ENCODE assay signal across 28 cellular contexts in genomic region chr6:96926425-96926824, GRCh38. TPM values are rescaled to one million over a fixed set of nuclear protein-coding genes. Genes with fewer than 3 reads are reported as not detected.
DNase-seq lines count a peak whose midpoint lies in the region; ATAC-seq and TF ChIP-seq lines count a peak whose summit lies in the region.
"Had no signal": no experiment of that assay in that cellular context is flagged by ENCODE, and none has a peak within 500 bp of the region (broad histone marks: within the 10 kb centered on the region; RNA-seq: fewer than 3 reads in every experiment).

No MANE protein-coding gene starts in this region.

- peak overlapping the region; percentile 68 for H3K4me2 ChIP-seq in KMS-11
- no peak overlapping the region for H3K4me2 ChIP-seq in PC-9

- no peak for ATAC-seq in GM18858 (IDR thresholded peaks at IDR 0.05; ENCODE audit: unreplicated experiment)
- ATAC-seq: mucosa of descending colon; psoas muscle; stimulated activated effector memory CD8-positive, alpha-beta T cell treated with anti-CD3 and anti-CD28 coated beads, Interleukin-12 subunit alpha, Interleukin-12 subunit beta, amount 100 ng/mL, for 72 hours had no signal

- peaks cover 21 to 45% (median 32%) of the 10 kb centered on the region in 4 donors for H3K4me1 Mint-ChIP-seq in CD4-positive, alpha-beta memory T cell

- BruUV-seq in PC-9 (replicated peaks; lab: Mats Ljungman, UMichigan) = no TSS peak

- no peaks in the 10 kb centered on the region for H3K9me3 ChIP-seq in CD4-positive, alpha-beta memory T cell (ENCODE audit: control insufficient read depth in 1 of 2, low read length in 2 of 2)
- H3K9me3 ChIP-seq in PC-9 (ENCODE audit: insufficient read depth, low read depth) = no peaks in the 10 kb centered on the region
- H3K9me3 ChIP-seq: left ventricle myocardium inferior, MG63, mucosa of descending colon, psoas muscle, SJCRH30, tibial nerve had no signal

- no peak overlapping the region for H2AFZ ChIP-seq in KMS-11 (ENCODE audit: low read depth)
- H2AFZ ChIP-seq in PC-9 = no peak overlapping the region

- no peak overlapping the region for H3K27ac ChIP-seq in CD4-positive, alpha-beta memory T cell (ENCODE audit: low read depth, low read length)
- peak overlapping the region; percentile 96; the same call in 1 of the 2 replicates for H3K27ac ChIP-seq in KMS-11
- no peak overlapping the region for H3K27ac ChIP-seq in PC-9
- H3K27ac ChIP-seq: epithelial cell of prostate, left ventricle myocardium inferior, psoas muscle, SJCRH30 had no signal

- H3K9ac ChIP-seq in KMS-11 = peak overlapping the region; percentile 86; the same call in 1 of the 2 replicates

- H3K9me2 ChIP-seq in PC-9 (ENCODE audit: insufficient read depth) = no peaks in the 10 kb centered on the region

- TF ChIP-seq CTCF in KMS-11 (conservative IDR thresholded peaks at IDR 0.05; ENCODE audit: low read depth, low read length) = no peak
- TF ChIP-seq CTCF in PC-9 (conservative IDR thresholded peaks at IDR 0.05) = no peak

- H3K4me3 ChIP-seq in CD4-positive, alpha-beta memory T cell (ENCODE audit: low read length in 2 of 2) = no peak overlapping the region
- no peak overlapping the region for H3K4me3 ChIP-seq in KMS-11 (IDR thresholded peaks at IDR 0.05; ENCODE audit: insufficient read depth, low read depth, low read length)
- H3K4me3 ChIP-seq in PC-9 = no peak overlapping the region
- H3K4me3 ChIP-seq: left ventricle myocardium inferior, MG63, mucosa of descending colon, psoas muscle, SJCRH30, tibial nerve had no signal

- H3K4me3 Mint-ChIP-seq in CD4-positive, alpha-beta memory T cell = no peak overlapping the region

- H4K20me1 ChIP-seq in KMS-11 (ENCODE audit: insufficient read depth) (no peaks in the 10 kb centered on the region), PC-9 (ENCODE audit: insufficient read depth) (no peaks in the 10 kb centered on the region)

- peaks cover 0 to 6% (median 0%) of the 10 kb centered on the region in 8 donors for H3K9me3 Mint-ChIP-seq in CD4-positive, alpha-beta memory T cell
- H3K9me3 Mint-ChIP-seq: activated CD4-positive, alpha-beta memory T cell treated with anti-CD3 and anti-CD28 coated beads, Interleukin-2, amount 10 ng/mL, durations not matched to agents 7 days and 5 days; stimulated activated effector memory CD8-positive, alpha-beta T cell treated with anti-CD3 and anti-CD28 coated beads, Interleukin-12 subunit alpha, Interleukin-12 subunit beta, amount 100 ng/mL, for 72 hours; T-helper 1 cell treated with Interleukin-12 subunit alpha and Interleukin-12 subunit beta and Interleukin-4 antibody, amounts not matched to agents 30 μg/mL and 1 μg/mL, for 36 hours had no signal

- H3K27ac Mint-ChIP-seq in CD4-positive, alpha-beta memory T cell = peak overlapping the region in 4 of 7 donors; percentile 20 to 100 (median 69)
- H3K27ac Mint-ChIP-seq: activated CD4-positive, alpha-beta memory T cell treated with anti-CD3 and anti-CD28 coated beads, Interleukin-2, amount 10 ng/mL, durations not matched to agents 7 days and 5 days; T-helper 1 cell treated with Interleukin-12 subunit alpha and Interleukin-12 subunit beta and Interleukin-4 antibody, amounts not matched to agents 30 μg/mL and 1 μg/mL, for 36 hours had no signal

- H3K27me3 ChIP-seq in CD4-positive, alpha-beta memory T cell (ENCODE audit: insufficient read depth, low read length) = no peaks in the 10 kb centered on the region
- H3K27me3 ChIP-seq in KMS-11 (ENCODE audit: insufficient read depth, low read depth) = no peaks in the 10 kb centered on the region
- no peaks in the 10 kb centered on the region for H3K27me3 ChIP-seq in PC-9 (ENCODE audit: insufficient read depth, low read depth)
- H3K27me3 ChIP-seq: SJCRH30 had no signal

- peaks cover 14% of the 10 kb centered on the region; the same call in 1 of the 2 replicates for H3F3A ChIP-seq in PC-9 (ENCODE audit: insufficient read depth, low read depth)

- CTCF ChIA-PET in CD4-positive, alpha-beta memory T cell (lab: Charles Lee; ENCODE audit: partially characterized antibody) = interaction anchor here (1.5 kb wide), 1 partner anchor 28 kb away, joined by 6 read pairs; the partner anchor contains the start of gene NDUFAF4
- CTCF ChIA-PET in PC-9 (lab: Charles Lee) = no interaction called here

- peaks cover 30% of the 10 kb centered on the region for H3K4me1 ChIP-seq in CD4-positive, alpha-beta memory T cell (ENCODE audit: insufficient read depth, low read length)
- H3K4me1 ChIP-seq in KMS-11 (ENCODE audit: low read depth, poor library complexity, severe bottlenecking) (peaks cover 45% of the 10 kb centered on the region), PC-9 (replicated peaks; ENCODE audit: insufficient read depth) (peaks cover 16% of the 10 kb centered on the region)
- H3K4me1 ChIP-seq: psoas muscle, SJCRH30 had no signal

- POLR2A ChIA-PET in CD4-positive, alpha-beta memory T cell (lab: Charles Lee; ENCODE audit: partially characterized antibody) = interaction anchor here (1.1 kb wide), 1 partner anchor 28 kb away, joined by 5 read pairs; no protein-coding TSS in a partner anchor
- POLR2A ChIA-PET in PC-9 (lab: Charles Lee; ENCODE audit: unreplicated experiment) = no interaction called here

- peaks cover 0 to 7% of the 10 kb centered on the region in 2 donors for H3K36me3 Mint-ChIP-seq in CD4-positive, alpha-beta memory T cell
- H3K36me3 Mint-ChIP-seq: CD4-positive, CD25-positive, alpha-beta regulatory T cell had no signal

- intact Hi-C loops in CD4-positive, alpha-beta memory T cell (cut with micrococcal nuclease) = no loop called here
- intact Hi-C loops in PC-9 (cut with micrococcal nuclease; ENCODE audit: unreplicated experiment) = no loop called here

- peaks cover 0 to 2% of the 10 kb centered on the region in 2 donors for H3K27me3 Mint-ChIP-seq in CD4-positive, alpha-beta memory T cell

- H3K36me3 ChIP-seq in CD4-positive, alpha-beta memory T cell (ENCODE audit: insufficient read depth, low read length) = no peaks in the 10 kb centered on the region
- H3K36me3 ChIP-seq in KMS-11 (ENCODE audit: insufficient read depth) (no peaks in the 10 kb centered on the region), PC-9 (ENCODE audit: low read depth) (no peaks in the 10 kb centered on the region)
- H3K36me3 ChIP-seq: left ventricle myocardium inferior, MG63, SJCRH30, tibial nerve had no signal

- no peaks in the 10 kb centered on the region for H3K79me2 ChIP-seq in KMS-11 (ENCODE audit: insufficient read depth, low read depth)
- H3K79me2 ChIP-seq in PC-9 (ENCODE audit: low read depth) = no peaks in the 10 kb centered on the region

- no peak for DNase-seq in CD4-positive, alpha-beta memory T cell
- DNase-seq in amniotic epithelial cell (ENCODE audit: low read depth) (peak; percentile 43), midbrain (lab: John Stamatoyannopoulos, UW) (peak; percentile 59), PC-9 (no peak), NCI-H774 (lab: John Stamatoyannopoulos, UW) (no peak), SHP77 (lab: John Stamatoyannopoulos, UW) (no peak)
- DNase-seq: activated CD4-positive, alpha-beta memory T cell treated with anti-CD3 and anti-CD28 coated beads, Interleukin-2, amount 10 ng/mL, durations not matched to agents 7 days and 5 days; activated CD4-positive, CD25-positive, alpha-beta regulatory T cell; activated gamma-delta T cell treated with Interleukin-2 at 50 U/mL for 16 hours; CD4-positive, CD25-positive, alpha-beta regulatory T cell; dermis blood vessel endothelial cell; foreskin fibroblast; IMR-90; left ventricle myocardium inferior; MG63; mucosa of descending colon; NCI-H748 treated with DMSO at 0.1 percent for 48 hours; psoas muscle; SJCRH30; stimulated activated CD4-positive, alpha-beta T cell treated with anti-CD3 and anti-CD28 coated beads, Interleukin-2, amount 100 ng/mL, for 24 hours had no signal

RNA-seq across cellular contexts. Expression of gene KLHL32, which starts 1.9 kb away (rescaled TPM):
- total RNA-seq in CD4-positive, alpha-beta memory T cell = 1 to 10 TPM; 3.8 to 5.0 TPM
- 1 to 10 TPM; 2.0 to 2.6 TPM for polyA plus RNA-seq in CD4-positive, alpha-beta memory T cell
- 0.44 and 0.83 TPM in 2 replicates for total RNA-seq in PC-9 (2021)
- total RNA-seq: dermis blood vessel endothelial cell, G401, IMR-90, skeletal muscle tissue had no signal

RNA-seq across cellular contexts. Expression of gene NDUFAF4, which starts 28.7 kb away (rescaled TPM):
- 10 to 100 TPM; 24.3 to 27.5 TPM for total RNA-seq in CD4-positive, alpha-beta memory T cell
- 10 to 100 TPM; 47.8 to 67.8 TPM for polyA plus RNA-seq in CD4-positive, alpha-beta memory T cell
- 32.1 and 35.7 TPM in 2 replicates for total RNA-seq in PC-9 (2021)

Comparison
In these comparisons a context has a peak if more than half of its experiments do, and no peak if none do; other contexts are left out.
1. DNase-seq: peak in amniotic epithelial cell (single experiment) and midbrain (single experiment); none in CD4-positive, alpha-beta memory T cell (0 of 5), PC-9 (0 of 2), NCI-H774 (single experiment) and SHP77 (0 of 2).